Comparison of ENCODE assay signal across 12 cellular contexts in genomic region chr7:145169908-145170307, GRCh38.
DNase-seq lines count a peak whose midpoint lies in the region; ATAC-seq and TF ChIP-seq lines count a peak whose summit lies in the region.
"Had no signal": no experiment of that assay in that cellular context is flagged by ENCODE, and none has a peak within 500 bp of the region (broad histone marks: within the 10 kb centered on the region; RNA-seq: fewer than 3 reads in every experiment).

No MANE protein-coding gene starts in this region.

- H3K4me1 ChIP-seq in Loucy (ENCODE audit: insufficient read depth, low read length, poor library complexity, severe bottlenecking): no peaks in the 10 kb centered on the region
- H3K4me1 ChIP-seq: esophagus muscularis mucosa, HAP-1 had no signal

- no peaks in the 10 kb centered on the region for H3F3A ChIP-seq in Loucy (ENCODE audit: low read depth)

- H3K9me3 ChIP-seq in Loucy (ENCODE audit: insufficient read depth, low read depth, low read length): no peaks in the 10 kb centered on the region
- H3K9me3 ChIP-seq: esophagus muscularis mucosa, HAP-1 had no signal

- H3K4me3 ChIP-seq in Loucy (ENCODE audit: low read length, poor library complexity, severe bottlenecking): no peak overlapping the region
- H3K4me3 ChIP-seq: esophagus muscularis mucosa, HAP-1 had no signal

- H3K36me3 ChIP-seq in Loucy (ENCODE audit: insufficient read depth, low read length): no peaks in the 10 kb centered on the region
- H3K36me3 ChIP-seq: esophagus muscularis mucosa, HAP-1 had no signal

- no peaks in the 10 kb centered on the region for H3K27me3 ChIP-seq in Loucy (ENCODE audit: insufficient read depth, low read length, poor library complexity, severe bottlenecking)
- H3K27me3 ChIP-seq: esophagus muscularis mucosa had no signal

- H2AFZ ChIP-seq in Loucy (ENCODE audit: low read length): no peak overlapping the region

- no peaks in the 10 kb centered on the region for H4K20me1 ChIP-seq in Loucy (ENCODE audit: insufficient read depth, low read length, poor library complexity, severe bottlenecking)

- peak; percentile 21 for TF ChIP-seq CTCF in GM13977 (IDR thresholded peaks at IDR 0.05; ENCODE audit: extremely low read depth, insufficient read depth, missing control alignments)
- peak; percentile 27 for TF ChIP-seq CTCF in Loucy (conservative IDR thresholded peaks at IDR 0.05; ENCODE audit: low read length)

- DNase-seq in GM13977 (ENCODE audit: low spot score) (no peak), OCI-M1 (lab: John Stamatoyannopoulos, UW) (peak; percentile 3), left kidney (ENCODE audit: low read depth, low spot score) (peak; percentile 34), T1000 (lab: John Stamatoyannopoulos, UW) (no peak), anterior cingulate cortex (lab: John Stamatoyannopoulos, UW) (no peak)
- DNase-seq: activated CD4-positive, alpha-beta memory T cell treated with anti-CD3 and anti-CD28 coated beads for 36 hours; activated naive CD4-positive, alpha-beta T cell treated with anti-CD3 and anti-CD28 coated beads for 36 hours; IMR-90 had no signal

- in situ Hi-C loops in GM13977 (cut with MboI; ENCODE audit: low pct_unique_long_range_greater_than_20kb, low sequenced_read_pairs, unreplicated experiment): no loop called here

- no peak overlapping the region for H3K4me2 ChIP-seq in Loucy (ENCODE audit: low read depth, low read length, poor library complexity, severe bottlenecking)

- no peaks in the 10 kb centered on the region for H3K9me2 ChIP-seq in Loucy (replicated peaks; ENCODE audit: low read depth, low read length)

- H3K79me2 ChIP-seq in Loucy (ENCODE audit: insufficient read depth, low read length): no peaks in the 10 kb centered on the region

- ATAC-seq in HG03139 (IDR thresholded peaks at IDR 0.05; ENCODE audit: unreplicated experiment): no peak

- no peak overlapping the region for H3K9ac ChIP-seq in Loucy (ENCODE audit: low read depth, low read length, poor library complexity, severe bottlenecking)

Comparison
In these comparisons a context has a peak if more than half of its experiments do, and no peak if none do; other contexts are left out.
1. DNase-seq: peak in OCI-M1 (single experiment) and left kidney (single experiment); none in GM13977 (single experiment), T1000 (single experiment) and anterior cingulate cortex (0 of 58).